11 cellular contexts compared by ENCODE assay signal in the genomic region with DNA sequence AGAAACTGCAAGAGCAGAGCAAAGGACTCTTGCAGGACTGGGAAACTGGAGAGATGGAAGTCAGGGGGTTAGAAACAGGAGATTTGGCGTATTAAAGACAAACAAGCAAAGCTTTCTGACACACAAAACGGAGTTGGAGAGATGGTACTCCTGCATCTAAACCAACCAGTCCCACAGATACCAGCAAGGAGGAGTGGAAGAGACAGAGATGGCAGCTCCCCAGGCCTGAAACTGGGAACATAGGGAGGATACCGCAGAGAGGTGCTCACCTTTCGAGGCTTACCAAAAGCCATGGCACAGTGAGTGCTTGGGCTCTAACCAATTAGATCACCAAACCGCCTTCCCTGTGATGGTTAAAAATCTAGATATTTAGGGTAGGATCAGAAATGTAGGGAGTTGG. TPM values are rescaled to one million over a fixed set of nuclear protein-coding genes. Genes with fewer than 3 reads are reported as not detected.
"Had no signal": no experiment of that assay in that cellular context is flagged by ENCODE, and none has a peak within 500 bp of the region (broad histone marks: within the 10 kb centered on the region; RNA-seq: fewer than 3 reads in every experiment).

No MANE protein-coding gene starts in this region.

- ATAC-seq: HCT116, K562 had no signal

- H3K36me3 ChIP-seq: HAP-1 had no signal

- H3K27ac ChIP-seq: GM23248 had no signal

- H3K9me3 ChIP-seq: HAP-1 had no signal

- H3K4me1 ChIP-seq: HAP-1 had no signal

- FAIRE-seq: HTR-8/SVneo, K562 had no signal

- H3K9me3 Mint-ChIP-seq: HFFc6 had no signal

- H3K27ac Mint-ChIP-seq: HFFc6 had no signal

- H3K4me3 ChIP-seq: GM23248, HAP-1, K562 had no signal

- H2AFZ ChIP-seq: GM23248 had no signal

- H3K4me3 Mint-ChIP-seq: HFFc6 had no signal

- DNase-seq: GM23248, H7, HFFc6, IMR-90, KG1 had no signal

RNA-seq across cellular contexts. Expression of a gene that starts 4.8 kb away (rescaled TPM):
- total RNA-seq: GM23248, H4, H7, HFFc6, HT-29, IMR-90, K562 had no signal
- polyA plus RNA-seq: GM23248, IMR-90, K562 had no signal
